In genomic region chr1:167196185-167196584, GRCh38 we compare ENCODE assay signal across 13 cellular contexts. TPM values are rescaled to one million over a fixed set of nuclear protein-coding genes. Genes with fewer than 3 reads are reported as not detected.
DNase-seq lines count a peak whose midpoint lies in the region; ATAC-seq and TF ChIP-seq lines count a peak whose summit lies in the region.
"Had no signal": no experiment of that assay in that cellular context is flagged by ENCODE, and none has a peak within 500 bp of the region (broad histone marks: within the 10 kb centered on the region; RNA-seq: fewer than 3 reads in every experiment).

No MANE protein-coding gene starts in this region.

- H3K79me2 ChIP-seq in fibroblast of lung (ENCODE audit: control insufficient read depth, insufficient read depth, low read length): no peaks in the 10 kb centered on the region

- ATAC-seq in GM18502 (IDR thresholded peaks at IDR 0.05; ENCODE audit: poor library complexity, unreplicated experiment) (no peak), GM21529 (IDR thresholded peaks at IDR 0.05; ENCODE audit: unreplicated experiment) (no peak), left lobe of liver (no peak)

- no peak overlapping the region for H3K27ac ChIP-seq in fibroblast of lung (ENCODE audit: insufficient read depth, low read length)
- H3K27ac ChIP-seq: transverse colon had no signal

- no peaks in the 10 kb centered on the region for H3K9me3 ChIP-seq in fibroblast of lung (ENCODE audit: control insufficient read depth, insufficient read depth, low read depth, low read length)
- H3K9me3 ChIP-seq: transverse colon had no signal

- H4K20me1 ChIP-seq in fibroblast of lung (ENCODE audit: control insufficient read depth, extremely low read depth, insufficient read depth, low read length): no peaks in the 10 kb centered on the region

- no peaks in the 10 kb centered on the region for H3K36me3 ChIP-seq in fibroblast of lung (ENCODE audit: control insufficient read depth, insufficient read depth, low read length)
- H3K36me3 ChIP-seq: transverse colon had no signal

- H3K9ac ChIP-seq in fibroblast of lung (ENCODE audit: insufficient read depth, low read length): no peak overlapping the region

- no peak overlapping the region for H3K4me2 ChIP-seq in fibroblast of lung (ENCODE audit: extremely low read depth, insufficient read depth, low read length)

- TF ChIP-seq CTCF in fibroblast of lung (conservative IDR thresholded peaks at IDR 0.05 in 1 of 2, IDR thresholded peaks at IDR 0.05 in 1 of 2; ENCODE audit: low read depth in 1 of 2, low read length in 2 of 2): no peak

- no peak overlapping the region for H3K4me3 ChIP-seq in fibroblast of lung (replicated peaks in 1 of 4; ENCODE audit: control extremely low read depth in 1 of 4, insufficient read depth in 1 of 4, low read depth in 3 of 4, low read length in 4 of 4)
- H3K4me3 ChIP-seq: transverse colon had no signal

- H2AFZ ChIP-seq in fibroblast of lung (ENCODE audit: low read length): no peak overlapping the region

- H3K4me1 ChIP-seq in fibroblast of lung (ENCODE audit: control insufficient read depth, extremely low read depth, insufficient read depth, low read length): no peaks in the 10 kb centered on the region
- H3K4me1 ChIP-seq: transverse colon had no signal

- DNase-seq in COLO829 (ENCODE audit: low spot score): peak; percentile 87
- DNase-seq in G401 (ENCODE audit: low spot score): peak; percentile 78
- DNase-seq in NCI-H82 treated with DMSO at 0.1 percent for 48 hours (lab: John Stamatoyannopoulos, UW; ENCODE audit: unreplicated experiment): peak; percentile 71
- DNase-seq in fibroblast of lung (ENCODE audit: low read depth in 2 of 2): peak; percentile 20 to 65
- DNase-seq in Kasumi-1 (lab: John Stamatoyannopoulos, UW): no peak
- no peak for DNase-seq in left lobe of liver (ENCODE audit: low spot score)
- DNase-seq: activated CD4-positive, alpha-beta T cell treated with anti-CD3 and anti-CD28 coated beads for 48 hours; effector CD4-positive, alpha-beta T cell; nephron progenitor cell; stimulated activated CD4-positive, alpha-beta T cell treated with anti-CD3 and anti-CD28 coated beads, Interleukin-1b, Interleukin-23, amount 100 ng/mL, for 48 hours; transverse colon had no signal

- no peaks in the 10 kb centered on the region for H3K27me3 ChIP-seq in fibroblast of lung (ENCODE audit: control insufficient read depth, insufficient read depth, low read length)
- H3K27me3 ChIP-seq: transverse colon had no signal

- in situ Hi-C loops in G401 (cut with HindIII; ENCODE audit: low sequenced_read_pairs): no loop called here

RNA-seq across cellular contexts. Expression of gene POU2F1, which starts 24.5 kb away (rescaled TPM):
- 11.3 and 19.0 TPM in 2 replicates for total RNA-seq in G401 (2014; rRNA removed; shearing (Covaris generic))
- total RNA-seq in fibroblast of lung: 3.6 and 4.3 TPM in 2 replicates
- polyA plus RNA-seq in fibroblast of lung: 3.3 and 3.5 TPM in 2 replicates
- polyA plus RNA-seq in fibroblast of lung (2012): 1.0 and 1.8 TPM in 2 replicates
- polyA minus RNA-seq in fibroblast of lung (ENCODE audit: low replicate concordance): 6.7 and 7.1 TPM in 2 replicates
- total RNA-seq in left lobe of liver: 4.7 TPM

Comparison
In these comparisons a context has a peak if more than half of its experiments do, and no peak if none do; other contexts are left out.
1. DNase-seq: peak in COLO829 (single experiment), G401 (single experiment), NCI-H82 treated with DMSO at 0.1 percent for 48 hours (single experiment) and fibroblast of lung (2 of 2); none in Kasumi-1 (0 of 2) and left lobe of liver (single experiment).